In genomic region chr4:141081921-141082381, GRCh38 we compare ENCODE assay signal across 17 cellular contexts. TPM values are rescaled to one million over a fixed set of nuclear protein-coding genes. Genes with fewer than 3 reads are reported as not detected.
DNase-seq lines count a peak whose midpoint lies in the region; ATAC-seq, FAIRE-seq and TF ChIP-seq lines count a peak whose summit lies in the region.
"Had no signal": no experiment of that assay in that cellular context is flagged by ENCODE, and none has a peak within 500 bp of the region (broad histone marks: within the 10 kb centered on the region; RNA-seq: fewer than 3 reads in every experiment).

No MANE protein-coding gene starts in this region.

- POLR2A ChIA-PET in K562 (lab: Yijun Ruan, JAX), result no interaction called here

- in situ Hi-C loops in K562 (cut with MboI), result no loop called here
- in situ Hi-C loops in brain microvascular endothelial cell (cut with HindIII; ENCODE audit: low pct_ligation_motif_present, low sequenced_read_pairs), result no loop called here

- H3K36me3 ChIP-seq in K562 (ENCODE audit: control insufficient read depth, insufficient read depth, low read length) (no peaks in the 10 kb centered on the region), muscle layer of duodenum (ENCODE audit: control insufficient read depth in 1 of 2, insufficient read depth in 2 of 2, low read length in 2 of 2) (no peaks in the 10 kb centered on the region), brain microvascular endothelial cell (replicated peaks) (no peaks in the 10 kb centered on the region)
- H3K36me3 ChIP-seq: heart left ventricle, suprapubic skin had no signal

- H3K9me1 ChIP-seq in K562 (ENCODE audit: control insufficient read depth, insufficient read depth, low read length), result no peaks in the 10 kb centered on the region

- no TSS peak for BruUV-seq in K562 (replicated peaks; lab: Mats Ljungman, UMichigan)

- TF ChIP-seq CTCF in K562 (IDR thresholded peaks at IDR 0.05 in 2 of 3, conservative IDR thresholded peaks at IDR 0.05 in 1 of 3; ENCODE audit: insufficient read depth in 2 of 3, low read depth in 1 of 3, low read length in 3 of 3) (no peak), brain microvascular endothelial cell (IDR thresholded peaks at IDR 0.05; ENCODE audit: low read depth, low read length, missing control alignments) (no peak)

- H3K27ac ChIP-seq in K562 (ENCODE audit: extremely low read depth, low read depth, low read length), result no peak overlapping the region
- H3K27ac ChIP-seq in muscle layer of duodenum (ENCODE audit: low read length), result peak overlapping the region; percentile 52
- H3K27ac ChIP-seq in brain microvascular endothelial cell, result no peak overlapping the region
- H3K27ac ChIP-seq: suprapubic skin had no signal

- DNase-seq in COLO829 (ENCODE audit: low spot score), result peak; percentile 63
- peak; percentile 12 for DNase-seq in NCI-H2081 treated with DMSO at 0.1 percent for 48 hours (lab: John Stamatoyannopoulos, UW)
- peak in 1 of 4 experiments; percentile 2 for DNase-seq in K562 (ENCODE audit: extremely low read depth in 1 of 4, low spot score in 3 of 4)
- DNase-seq in stimulated activated naive CD4-positive, alpha-beta T cell (lab: John Stamatoyannopoulos, UW), result no peak
- no peak for DNase-seq in brain microvascular endothelial cell
- no peak for DNase-seq in NCI-H226
- DNase-seq: heart left ventricle, left cardiac atrium, OCI-M1, T-cell had no signal

- no peak for FAIRE-seq in K562 (lab: Jason Lieb, UNC)
- FAIRE-seq: D721Med, endometrium had no signal

- H3K4me1 ChIP-seq in K562 (replicated peaks in 1 of 2; ENCODE audit: control insufficient read depth in 2 of 2, insufficient read depth in 2 of 2, low read length in 2 of 2) (no peaks in the 10 kb centered on the region; a peak in 1 of 5 replicates), muscle layer of duodenum (ENCODE audit: control insufficient read depth in 1 of 2, insufficient read depth in 2 of 2, low read length in 2 of 2) (peaks cover 0 to 30% of the 10 kb centered on the region in 2 donors)
- H3K4me1 ChIP-seq: suprapubic skin had no signal

- intact Hi-C loops in K562 (cut with micrococcal nuclease), result no loop called here

- no peaks in the 10 kb centered on the region for H3K79me2 ChIP-seq in K562 (ENCODE audit: control insufficient read depth, insufficient read depth, low read length)

- ATAC-seq in K562 (peak; percentile 70), HG03354 (IDR thresholded peaks at IDR 0.05; ENCODE audit: poor library complexity, severe bottlenecking, unreplicated experiment) (no peak)
- ATAC-seq: activated CD4-positive, CD25-positive, alpha-beta regulatory T cell treated with anti-CD3 and anti-CD28 coated beads, Interleukin-2, amount 50 U/mL, for 24 hours; heart left ventricle; left cardiac atrium; natural killer cell treated with Interleukin-12 subunit alpha and Interleukin-12 subunit beta and Interleukin-15 and Interleukin-18, amount 100 ng/mL, for 72 hours; T-cell had no signal

- H3K9ac ChIP-seq in K562 (ENCODE audit: insufficient read depth in 1 of 2, low read depth in 2 of 2, low read length in 2 of 2), result peak overlapping the region in 1 of 2 experiments; percentile 34; a peak in 1 of 4 replicates

- WGBS in K562 (ENCODE audit: insufficient coverage, low coverage, missing lambda C conversion rate), result 2% methylated on average over 9 of the region's 9 CpGs

- no peaks in the 10 kb centered on the region for H3K9me3 ChIP-seq in K562 (replicated peaks; ENCODE audit: control insufficient read depth, insufficient read depth, low read depth, low read length)
- H3K9me3 ChIP-seq in muscle layer of duodenum (ENCODE audit: control insufficient read depth in 1 of 2, low read length in 2 of 2), result no peaks in the 10 kb centered on the region
- H3K9me3 ChIP-seq: heart left ventricle, suprapubic skin had no signal

- H4K20me1 ChIP-seq in K562 (replicated peaks; ENCODE audit: control insufficient read depth, insufficient read depth, low read length), result no peaks in the 10 kb centered on the region

- H3K27me3 ChIP-seq in K562 (ENCODE audit: control insufficient read depth in 2 of 2, insufficient read depth in 2 of 2, low read length in 2 of 2) (no peaks in the 10 kb centered on the region; a peak in 1 of 5 replicates), muscle layer of duodenum (ENCODE audit: low read depth, low read length) (no peaks in the 10 kb centered on the region), brain microvascular endothelial cell (replicated peaks) (no peaks in the 10 kb centered on the region)
- H3K27me3 ChIP-seq: heart left ventricle, suprapubic skin had no signal

- no peak for TF ChIP-seq RAD21 in K562 (CRISPR knock-in tag; conservative IDR thresholded peaks at IDR 0.05 in 1 of 2, IDR thresholded peaks at IDR 0.05 in 1 of 2)

- TF ChIP-seq POLR2A in K562 (conservative IDR thresholded peaks at IDR 0.05), result no peak

- no peak overlapping the region for H3K4me3 ChIP-seq in K562
- peak overlapping the region in 1 of 2 donors; percentile 28 for H3K4me3 ChIP-seq in muscle layer of duodenum (ENCODE audit: low read depth in 1 of 2, low read length in 2 of 2)
- no peak overlapping the region for H3K4me3 ChIP-seq in brain microvascular endothelial cell (ENCODE audit: low read depth, low read length)
- H3K4me3 ChIP-seq: heart left ventricle, suprapubic skin had no signal

- TF ChIP-seq EP300 in K562 (IDR thresholded peaks at IDR 0.05; ENCODE audit: low read length), result no peak

- peak overlapping the region; percentile 88 for H2AFZ ChIP-seq in K562 (ENCODE audit: low read depth, low read length)

- CTCF ChIA-PET in K562 (lab: Yijun Ruan, JAX; ENCODE audit: low intra/inter-chr PET ratio), result no interaction called here

- H3K4me2 ChIP-seq in K562 (ENCODE audit: insufficient read depth, low read length), result peak overlapping the region; percentile 60

TF ChIP-seq in K562, 482 proteins besides CTCF, POLR2A, EP300 and RAD21:
- TF ChIP-seq NFE2 (IDR thresholded peaks at IDR 0.05; ENCODE audit: low read depth) (0 out of 2 replicates have a peak, but pooled peaks have one; percentile 10), ZNF121 (CRISPR knock-in tag; conservative IDR thresholded peaks at IDR 0.05) (no peak), KLF13 (tag; IDR thresholded peaks at IDR 0.05; ENCODE audit: borderline replicate concordance, low read depth) (no peak)

RNA-seq across cellular contexts. Expression of gene RNF150, which starts 51.3 kb away (rescaled TPM):
- total RNA-seq in K562 (2011; cell fraction: chromatin; rRNA removed; ENCODE audit: low replicate concordance), result not detected in 2 replicates
- not detected in 2 replicates for total RNA-seq in K562 (2011; cell fraction: nucleolus; rRNA removed)
- not detected in 2 replicates for total RNA-seq in K562 (2011; cell fraction: nucleoplasm; rRNA removed)
- total RNA-seq in K562 (2014; rRNA removed) (not detected in 2 replicates), K562 (2014; rRNA removed; fragmentation: Illumina TruSeq; extraction: Trizol) (not detected in 2 replicates), K562 (2015; rRNA removed; fragmentation: Illumina TruSeq; extraction: Trizol) (not detected in 2 replicates), K562 (2021) (0.04 and 0.09 TPM in 2 replicates)
- polyA plus RNA-seq in K562 (2011; rRNA removed) (not detected in 2 replicates), K562 (2014; fragmentation: Illumina TruSeq; extraction: Trizol) (not detected in 2 replicates), K562 (2014; fragmentation: Nextera tagmentation; extraction: Ambion mirVana) (not detected), K562 (2014; rRNA removed) (not detected in 2 replicates)
- not detected in 2 replicates for polyA plus RNA-seq in K562 (2011; cell fraction: cytosol; rRNA removed)
- not detected in 2 replicates for polyA plus RNA-seq in K562 (2011; cell fraction: nucleus; rRNA removed)
- not detected in 2 replicates for polyA plus RNA-seq in K562 (2012)
- not detected in 2 replicates for polyA minus RNA-seq in K562 (2011; rRNA and poly(A)+ RNA removed)
- not detected in 2 replicates for polyA minus RNA-seq in K562 (2011; cell fraction: cytosol; rRNA and poly(A)+ RNA removed)
- not detected in 2 replicates for polyA minus RNA-seq in K562 (2011; cell fraction: nucleus; rRNA and poly(A)+ RNA removed)
- total RNA-seq: natural killer cell treated with Interleukin-12 subunit alpha and Interleukin-12 subunit beta and Interleukin-15 and Interleukin-18, amount 100 ng/mL, for 72 hours had no signal

Comparison
In these comparisons a context has a peak if more than half of its experiments do, and no peak if none do; other contexts are left out.
1. DNase-seq: peak in COLO829 (single experiment) and NCI-H2081 treated with DMSO at 0.1 percent for 48 hours (single experiment); none in stimulated activated naive CD4-positive, alpha-beta T cell (0 of 6), brain microvascular endothelial cell (single experiment) and NCI-H226 (single experiment).